Comparison of ENCODE assay signal across 24 cellular contexts in genomic region chr2:232492963-232493700, GRCh38. TPM values are rescaled to one million over a fixed set of nuclear protein-coding genes. Genes with fewer than 3 reads are reported as not detected.
DNase-seq lines count a peak whose midpoint lies in the region; ATAC-seq, FAIRE-seq and TF ChIP-seq lines count a peak whose summit lies in the region.
"Had no signal": no experiment of that assay in that cellular context is flagged by ENCODE, and none has a peak within 500 bp of the region (broad histone marks: within the 10 kb centered on the region; RNA-seq: fewer than 3 reads in every experiment).

No MANE protein-coding gene starts in this region.

- no peak overlapping the region for H2BK120ac ChIP-seq in IMR-90 (ENCODE audit: low read depth, low read length)

- H2AK5ac ChIP-seq in IMR-90 (ENCODE audit: low read depth, low read length): no peak overlapping the region

- no peaks in the 10 kb centered on the region for H3K36me3 Mint-ChIP-seq in activated naive CD4-positive, alpha-beta T cell treated with anti-CD3 and anti-CD28 coated beads, Interleukin-2, amount 50 U/mL, for 24 hours
- no peaks in the 10 kb centered on the region for H3K36me3 Mint-ChIP-seq in activated naive CD4-positive, alpha-beta T cell treated with anti-CD3 and anti-CD28 coated beads, Interleukin-2, amount 50 U/mL, for 72 hours
- no peaks in the 10 kb centered on the region for H3K36me3 Mint-ChIP-seq in naive thymus-derived CD4-positive, alpha-beta T cell
- H3K36me3 Mint-ChIP-seq: CD4-positive, CD25-positive, alpha-beta regulatory T cell had no signal

- no peak overlapping the region for H3K56ac ChIP-seq in IMR-90 (ENCODE audit: extremely low read depth, insufficient read depth, low read length)

- no peak overlapping the region for H3K4me3 ChIP-seq in IMR-90 (ENCODE audit: insufficient read depth, low read depth, low read length)
- H3K4me3 ChIP-seq in kidney (ENCODE audit: low read length in 2 of 2): no peak overlapping the region
- H3K4me3 ChIP-seq in spleen: no peak overlapping the region
- H3K4me3 ChIP-seq in naive thymus-derived CD4-positive, alpha-beta T cell (ENCODE audit: low read length): no peak overlapping the region
- H3K4me3 ChIP-seq: BLaER1 had no signal

- WGBS in IMR-90 (ENCODE audit: extremely low coverage in 2 of 2, insufficient read length in 1 of 2), 2 experiments: 60% methylated on average over 5 of the region's 24 CpGs; no CpG with 5 or more reads in 1 of the 2 experiments
- 77 to 94% (median 86%) methylated on average over 24 of the region's 24 CpGs for WGBS in spleen, 5 donors

- no peaks in the 10 kb centered on the region for H3K9me3 Mint-ChIP-seq in activated naive CD4-positive, alpha-beta T cell treated with anti-CD3 and anti-CD28 coated beads, Interleukin-2, amount 50 U/mL, for 24 hours
- H3K9me3 Mint-ChIP-seq in activated naive CD4-positive, alpha-beta T cell treated with anti-CD3 and anti-CD28 coated beads, Interleukin-2, amount 50 U/mL, for 72 hours: no peaks in the 10 kb centered on the region
- no peaks in the 10 kb centered on the region for H3K9me3 Mint-ChIP-seq in naive thymus-derived CD4-positive, alpha-beta T cell

- ATAC-seq in activated naive CD4-positive, alpha-beta T cell treated with anti-CD3 and anti-CD28 coated beads, Interleukin-2, amount 50 U/mL, for 72 hours: no peak
- ATAC-seq in IMR-90 (ENCODE audit: low read depth) (no peak), left lobe of liver (no peak)
- ATAC-seq in naive thymus-derived CD4-positive, alpha-beta T cell: no peak

- H3K18ac ChIP-seq in IMR-90 (ENCODE audit: low read depth, low read length): no peak overlapping the region

- H3K79me1 ChIP-seq in IMR-90 (ENCODE audit: low read depth in 1 of 2, low read length in 2 of 2): no peaks in the 10 kb centered on the region

- no peak overlapping the region for H2AK9ac ChIP-seq in IMR-90 (replicated peaks; ENCODE audit: low read depth, low read length, poor library complexity)

- H3K36me3 ChIP-seq in IMR-90 (ENCODE audit: control insufficient read depth, insufficient read depth, low read length): no peaks in the 10 kb centered on the region
- H3K36me3 ChIP-seq in kidney (ENCODE audit: control insufficient read depth in 1 of 2, insufficient read depth in 2 of 2, low read length in 2 of 2): no peaks in the 10 kb centered on the region
- no peaks in the 10 kb centered on the region for H3K36me3 ChIP-seq in spleen
- no peaks in the 10 kb centered on the region for H3K36me3 ChIP-seq in naive thymus-derived CD4-positive, alpha-beta T cell (ENCODE audit: control insufficient read depth in 2 of 3, insufficient read depth in 3 of 3, low read length in 3 of 3)
- H3K36me3 ChIP-seq: BLaER1 had no signal

- H3K27ac ChIP-seq in IMR-90 (ENCODE audit: insufficient read depth, low read length) (no peak overlapping the region), kidney (ENCODE audit: low read depth in 2 of 2, low read length in 2 of 2) (no peak overlapping the region), spleen (no peak overlapping the region)
- no peak overlapping the region for H3K27ac ChIP-seq in naive thymus-derived CD4-positive, alpha-beta T cell (ENCODE audit: low read depth, low read length)
- H3K27ac ChIP-seq: BLaER1 had no signal

- POLR2A ChIA-PET in IMR-90 (lab: Charles Lee; ENCODE audit: unreplicated experiment): no interaction called here
- POLR2A ChIA-PET in naive thymus-derived CD4-positive, alpha-beta T cell (lab: Charles Lee): no interaction called here

- TF ChIP-seq POLR2A in IMR-90 (IDR thresholded peaks at IDR 0.05; ENCODE audit: low read depth, low read length): no peak
- no peak for TF ChIP-seq POLR2A in spleen (IDR thresholded peaks at IDR 0.05)

- TF ChIP-seq RAD21 in IMR-90 (IDR thresholded peaks at IDR 0.05; ENCODE audit: low read length): no peak

- peak overlapping the region; percentile 23 for H3K27ac Mint-ChIP-seq in activated naive CD4-positive, alpha-beta T cell treated with anti-CD3 and anti-CD28 coated beads, Interleukin-2, amount 50 U/mL, for 24 hours
- no peak overlapping the region for H3K27ac Mint-ChIP-seq in activated naive CD4-positive, alpha-beta T cell treated with anti-CD3 and anti-CD28 coated beads, Interleukin-2, amount 50 U/mL, for 72 hours
- no peak overlapping the region for H3K27ac Mint-ChIP-seq in naive thymus-derived CD4-positive, alpha-beta T cell
- H3K27ac Mint-ChIP-seq: CD4-positive, CD25-positive, alpha-beta regulatory T cell had no signal

- H2BK5ac ChIP-seq in IMR-90 (ENCODE audit: low read depth, low read length, poor library complexity, severe bottlenecking): no peak overlapping the region

- no peak for FAIRE-seq in kidney (lab: Jason Lieb, UNC)
- FAIRE-seq: D721Med, GM19239, H54 had no signal

- TF ChIP-seq CTCF in IMR-90 (conservative IDR thresholded peaks at IDR 0.05; ENCODE audit: low read depth, low read length): no peak
- TF ChIP-seq CTCF in kidney (IDR thresholded peaks at IDR 0.05; ENCODE audit: borderline replicate concordance, extremely low read depth, insufficient read depth): no peak
- no peak for TF ChIP-seq CTCF in spleen (IDR thresholded peaks at IDR 0.05 in 8 of 11, conservative IDR thresholded peaks at IDR 0.05 in 3 of 11)
- no peak for TF ChIP-seq CTCF in GM20000 (IDR thresholded peaks at IDR 0.05; ENCODE audit: extremely low read depth, missing control alignments)

- H3K4me1 ChIP-seq in IMR-90 (ENCODE audit: control insufficient read depth, insufficient read depth, low read length) (no peaks in the 10 kb centered on the region), kidney (ENCODE audit: control insufficient read depth in 1 of 2, insufficient read depth in 1 of 2, low read depth in 1 of 2, low read length in 2 of 2) (no peaks in the 10 kb centered on the region), spleen (peaks cover 0 to 2% (median under 1%) of the 10 kb centered on the region in 6 donors)
- H3K4me1 ChIP-seq in naive thymus-derived CD4-positive, alpha-beta T cell (ENCODE audit: control insufficient read depth in 2 of 2, insufficient read depth in 2 of 2, low read length in 2 of 2): no peaks in the 10 kb centered on the region
- H3K4me1 ChIP-seq: BLaER1 had no signal

- no peak overlapping the region for H4K91ac ChIP-seq in IMR-90 (ENCODE audit: insufficient read depth, low read depth, low read length)

- H3K27me3 ChIP-seq in IMR-90 (ENCODE audit: control insufficient read depth, insufficient read depth, low read length) (peaks cover 55% of the 10 kb centered on the region), spleen (replicated peaks in 1 of 7) (peaks cover 0 to 48% (median 11%) of the 10 kb centered on the region in 7 donors)
- H3K27me3 ChIP-seq in naive thymus-derived CD4-positive, alpha-beta T cell (ENCODE audit: control insufficient read depth in 2 of 2, insufficient read depth in 2 of 2, low read length in 2 of 2): no peaks in the 10 kb centered on the region

- CTCF ChIA-PET in IMR-90 (lab: Yijun Ruan, JAX): no interaction called here
- CTCF ChIA-PET in naive thymus-derived CD4-positive, alpha-beta T cell (lab: Charles Lee): no interaction called here

- no peak overlapping the region for H2BK20ac ChIP-seq in IMR-90 (ENCODE audit: low read depth, low read length)

- no peak overlapping the region for H3K9ac ChIP-seq in IMR-90 (ENCODE audit: low read depth, low read length)
- H3K9ac ChIP-seq in kidney (ENCODE audit: low read length in 2 of 2): no peak overlapping the region
- H3K9ac ChIP-seq: BLaER1 had no signal

- intact Hi-C loops in IMR-90 (cut with micrococcal nuclease): no loop called here
- intact Hi-C loops in kidney (cut with DNase I): no loop called here
- intact Hi-C loops in spleen (cut with DNase I; ENCODE audit: low total_unique reads): no loop called here
- intact Hi-C loops in naive thymus-derived CD4-positive, alpha-beta T cell (cut with micrococcal nuclease): no loop called here

- no peaks in the 10 kb centered on the region for H3K9me1 ChIP-seq in IMR-90 (ENCODE audit: insufficient read depth, low read length)

- no peak overlapping the region for H3K4ac ChIP-seq in IMR-90 (ENCODE audit: low read depth, low read length)

- DNase-seq in activated naive CD4-positive, alpha-beta T cell treated with anti-CD3 and anti-CD28 coated beads, Interleukin-2, amount 50 U/mL, for 72 hours (ENCODE audit: low spot score in 2 of 2): no peak
- DNase-seq in IMR-90: no peak
- peak; percentile 53 for DNase-seq in kidney
- peak; percentile 60 for DNase-seq in spleen
- DNase-seq in naive thymus-derived CD4-positive, alpha-beta T cell: no peak
- DNase-seq in GM20000 (ENCODE audit: low spot score): no peak
- no peak for DNase-seq in left lobe of liver (ENCODE audit: low spot score)
- DNase-seq: 8988T; CD4-positive, CD25-positive, alpha-beta regulatory T cell; Karpas-422; NCI-H1092; NCI-H1417 treated with DMSO at 0.1 percent for 48 hours; NCI-H1694 treated with DMSO at 0.1 percent for 48 hours; NCI-H2081; NCI-H2227 treated with DMSO at 0.1 percent for 48 hours; RPMI8226; SIG-M5 had no signal

- peak overlapping the region; percentile 29 for H2AFZ ChIP-seq in IMR-90 (replicated peaks; ENCODE audit: low read length, poor library complexity)

- dilution Hi-C loops in IMR-90 (cut with HindIII; ENCODE audit: low sequenced_read_pairs, unreplicated experiment): no loop called here

- no peak overlapping the region for H3K4me2 ChIP-seq in IMR-90 (ENCODE audit: low read depth, low read length)
- H3K4me2 ChIP-seq: BLaER1 had no signal

- H4K20me1 ChIP-seq in IMR-90 (ENCODE audit: insufficient read depth, low read length): no peaks in the 10 kb centered on the region; the same call in 1 of the 2 replicates

- H3K9me3 ChIP-seq in IMR-90 (ENCODE audit: control insufficient read depth, insufficient read depth, low read length) (no peaks in the 10 kb centered on the region), kidney (ENCODE audit: control insufficient read depth in 1 of 2, low read length in 2 of 2) (no peaks in the 10 kb centered on the region), spleen (no peaks in the 10 kb centered on the region)
- no peaks in the 10 kb centered on the region for H3K9me3 ChIP-seq in naive thymus-derived CD4-positive, alpha-beta T cell (ENCODE audit: control insufficient read depth in 2 of 3, low read length in 3 of 3)
- H3K9me3 ChIP-seq: BLaER1 had no signal

- H4K5ac ChIP-seq in IMR-90 (ENCODE audit: low read depth, low read length): no peak overlapping the region

- H3K27me3 Mint-ChIP-seq in activated naive CD4-positive, alpha-beta T cell treated with anti-CD3 and anti-CD28 coated beads, Interleukin-2, amount 50 U/mL, for 24 hours: peaks cover 12% of the 10 kb centered on the region
- peaks cover 20 to 35% (median 25%) of the 10 kb centered on the region in 5 donors for H3K27me3 Mint-ChIP-seq in naive thymus-derived CD4-positive, alpha-beta T cell

- no peak overlapping the region for H3K4me3 Mint-ChIP-seq in activated naive CD4-positive, alpha-beta T cell treated with anti-CD3 and anti-CD28 coated beads, Interleukin-2, amount 50 U/mL, for 24 hours
- H3K4me3 Mint-ChIP-seq in naive thymus-derived CD4-positive, alpha-beta T cell: no peak overlapping the region
- H3K4me3 Mint-ChIP-seq: CD4-positive, CD25-positive, alpha-beta regulatory T cell had no signal

- H4K8ac ChIP-seq in IMR-90 (ENCODE audit: low read depth in 2 of 2, low read length in 2 of 2): no peak overlapping the region

- no TSS peak for BruUV-seq in IMR-90 (replicated peaks; lab: Mats Ljungman, UMichigan)

- in situ Hi-C loops in IMR-90 (cut with MboI; ENCODE audit: low sequenced_read_pairs): no loop called here

- H3K14ac ChIP-seq in IMR-90 (replicated peaks; ENCODE audit: low read depth, low read length): no peak overlapping the region

- no peak overlapping the region for H2BK15ac ChIP-seq in IMR-90 (ENCODE audit: low read depth, low read length)

- H3K4me1 Mint-ChIP-seq in activated naive CD4-positive, alpha-beta T cell treated with anti-CD3 and anti-CD28 coated beads, Interleukin-2, amount 50 U/mL, for 24 hours: peaks cover 4% of the 10 kb centered on the region
- peaks cover 0 to 5% (median 4%) of the 10 kb centered on the region in 7 donors for H3K4me1 Mint-ChIP-seq in naive thymus-derived CD4-positive, alpha-beta T cell

- H3K23ac ChIP-seq in IMR-90 (ENCODE audit: low read depth, low read length): no peak overlapping the region

RNA-seq across cellular contexts. Expression of gene ECEL1, which starts 5.5 kb away (rescaled TPM):
- not detected for total RNA-seq in activated naive CD4-positive, alpha-beta T cell treated with anti-CD3 and anti-CD28 coated beads, Interleukin-2, amount 50 U/mL, for 72 hours
- total RNA-seq in IMR-90 (2012; rRNA removed) (not detected in 2 replicates), kidney (6.7 TPM), spleen (10 to 100 TPM in 2 of 7 donors, under 1 TPM in 3, not detected in 2; 0.17 to 23.1 (median 0.34) TPM), left lobe of liver (0.48 TPM)
- polyA plus RNA-seq in IMR-90 (2012; rRNA removed) (not detected in 2 replicates), kidney (ENCODE audit: insufficient read depth, low read depth, low replicate concordance) (8.5 TPM), spleen (1 to 10 TPM in 1 of 3 donors, under 1 TPM in 2; 0.10 to 1.6 (median 0.30) TPM)
- polyA plus RNA-seq in IMR-90 (2012; cell fraction: cytosol; rRNA removed): not detected in 2 replicates
- not detected in 2 replicates for polyA plus RNA-seq in IMR-90 (2012; cell fraction: nucleus; rRNA removed; ENCODE audit: low replicate concordance)
- not detected for total RNA-seq in naive thymus-derived CD4-positive, alpha-beta T cell
- polyA plus RNA-seq in naive thymus-derived CD4-positive, alpha-beta T cell: not detected
- total RNA-seq: CD4-positive, CD25-positive, alpha-beta regulatory T cell; HT-29 had no signal
- polyA plus RNA-seq: CD4-positive, CD25-positive, alpha-beta regulatory T cell had no signal

RNA-seq across cellular contexts. Expression of gene PRSS56, which starts 27.1 kb away (rescaled TPM):
- not detected for total RNA-seq in activated naive CD4-positive, alpha-beta T cell treated with anti-CD3 and anti-CD28 coated beads, Interleukin-2, amount 50 U/mL, for 72 hours
- not detected in 2 replicates for total RNA-seq in IMR-90 (2012; rRNA removed)
- not detected in 2 replicates for polyA plus RNA-seq in IMR-90 (2012; rRNA removed)
- not detected in 2 replicates for polyA plus RNA-seq in IMR-90 (2012; cell fraction: cytosol; rRNA removed)
- polyA plus RNA-seq in IMR-90 (2012; cell fraction: nucleus; rRNA removed; ENCODE audit: low replicate concordance): not detected in 2 replicates
- total RNA-seq in kidney: not detected
- not detected for polyA plus RNA-seq in kidney (ENCODE audit: insufficient read depth, low read depth, low replicate concordance)
- under 1 TPM in 1 of 7 donors, not detected in 6; 0.13 TPM for total RNA-seq in spleen
- polyA plus RNA-seq in spleen: under 1 TPM in 1 of 3 donors, not detected in 2; 0.04 TPM
- total RNA-seq in naive thymus-derived CD4-positive, alpha-beta T cell: not detected
- not detected for polyA plus RNA-seq in naive thymus-derived CD4-positive, alpha-beta T cell
- total RNA-seq in left lobe of liver: not detected
- total RNA-seq: CD4-positive, CD25-positive, alpha-beta regulatory T cell; HT-29; NCI-H460 had no signal
- polyA plus RNA-seq: CD4-positive, CD25-positive, alpha-beta regulatory T cell had no signal

RNA-seq across cellular contexts. Expression of gene CHRND, which starts 32.8 kb away (rescaled TPM):
- total RNA-seq in activated naive CD4-positive, alpha-beta T cell treated with anti-CD3 and anti-CD28 coated beads, Interleukin-2, amount 50 U/mL, for 72 hours: not detected
- total RNA-seq in IMR-90 (2012; rRNA removed) (not detected in 2 replicates), kidney (not detected), spleen (under 1 TPM in 1 of 7 donors, not detected in 6; 0.32 TPM), left lobe of liver (not detected)
- polyA plus RNA-seq in IMR-90 (2012; rRNA removed) (not detected in 2 replicates), kidney (ENCODE audit: insufficient read depth, low read depth, low replicate concordance) (not detected), spleen (not detected)
- polyA plus RNA-seq in IMR-90 (2012; cell fraction: cytosol; rRNA removed): not detected in 2 replicates
- not detected in 2 replicates for polyA plus RNA-seq in IMR-90 (2012; cell fraction: nucleus; rRNA removed; ENCODE audit: low replicate concordance)
- total RNA-seq in naive thymus-derived CD4-positive, alpha-beta T cell: not detected
- polyA plus RNA-seq in naive thymus-derived CD4-positive, alpha-beta T cell: under 1 TPM in 1 of 2 donors, not detected in 1; 0.13 TPM
- total RNA-seq: CD4-positive, CD25-positive, alpha-beta regulatory T cell; HT-29 had no signal
- polyA plus RNA-seq: CD4-positive, CD25-positive, alpha-beta regulatory T cell had no signal

RNA-seq across cellular contexts. Expression of gene ALPI, which starts 37.2 kb away (rescaled TPM):
- total RNA-seq in activated naive CD4-positive, alpha-beta T cell treated with anti-CD3 and anti-CD28 coated beads, Interleukin-2, amount 50 U/mL, for 72 hours: not detected
- total RNA-seq in IMR-90 (2012; rRNA removed) (not detected in 2 replicates), kidney (0.09 TPM), spleen (not detected), left lobe of liver (not detected)
- polyA plus RNA-seq in IMR-90 (2012; rRNA removed) (not detected in 2 replicates), kidney (ENCODE audit: insufficient read depth, low read depth, low replicate concordance) (0.49 TPM), spleen (not detected)
- not detected in 2 replicates for polyA plus RNA-seq in IMR-90 (2012; cell fraction: cytosol; rRNA removed)
- polyA plus RNA-seq in IMR-90 (2012; cell fraction: nucleus; rRNA removed; ENCODE audit: low replicate concordance): not detected in 2 replicates
- total RNA-seq in naive thymus-derived CD4-positive, alpha-beta T cell: not detected
- polyA plus RNA-seq in naive thymus-derived CD4-positive, alpha-beta T cell: not detected
- total RNA-seq: CD4-positive, CD25-positive, alpha-beta regulatory T cell; HT-29; NCI-H460 had no signal
- polyA plus RNA-seq: CD4-positive, CD25-positive, alpha-beta regulatory T cell had no signal

RNA-seq across cellular contexts. Expression of gene CHRNG, which starts 46.4 kb away (rescaled TPM):
- total RNA-seq in activated naive CD4-positive, alpha-beta T cell treated with anti-CD3 and anti-CD28 coated beads, Interleukin-2, amount 50 U/mL, for 72 hours: not detected
- total RNA-seq in IMR-90 (2012; rRNA removed) (not detected in 2 replicates), kidney (not detected), spleen (not detected), left lobe of liver (not detected)
- polyA plus RNA-seq in IMR-90 (2012; rRNA removed) (not detected in 2 replicates), kidney (ENCODE audit: insufficient read depth, low read depth, low replicate concordance) (not detected), spleen (under 1 TPM in 1 of 3 donors, not detected in 2; 0.06 TPM)
- not detected in 2 replicates for polyA plus RNA-seq in IMR-90 (2012; cell fraction: cytosol; rRNA removed)
- not detected in 2 replicates for polyA plus RNA-seq in IMR-90 (2012; cell fraction: nucleus; rRNA removed; ENCODE audit: low replicate concordance)
- total RNA-seq in naive thymus-derived CD4-positive, alpha-beta T cell: not detected
- under 1 TPM; 0.10 to 0.26 TPM for polyA plus RNA-seq in naive thymus-derived CD4-positive, alpha-beta T cell
- total RNA-seq: CD4-positive, CD25-positive, alpha-beta regulatory T cell; HT-29; NCI-H460 had no signal

Comparison
In these comparisons a context has a peak if more than half of its experiments do, and no peak if none do; other contexts are left out.
1. DNase-seq: peak in kidney (single experiment) and spleen (single experiment); none in activated naive CD4-positive, alpha-beta T cell treated with anti-CD3 and anti-CD28 coated beads, Interleukin-2, amount 50 U/mL, for 72 hours (0 of 2), IMR-90 (single experiment), naive thymus-derived CD4-positive, alpha-beta T cell (0 of 9), GM20000 (single experiment) and left lobe of liver (single experiment).